ENCODE assay signal across 1 cellular context in the genomic region with DNA sequence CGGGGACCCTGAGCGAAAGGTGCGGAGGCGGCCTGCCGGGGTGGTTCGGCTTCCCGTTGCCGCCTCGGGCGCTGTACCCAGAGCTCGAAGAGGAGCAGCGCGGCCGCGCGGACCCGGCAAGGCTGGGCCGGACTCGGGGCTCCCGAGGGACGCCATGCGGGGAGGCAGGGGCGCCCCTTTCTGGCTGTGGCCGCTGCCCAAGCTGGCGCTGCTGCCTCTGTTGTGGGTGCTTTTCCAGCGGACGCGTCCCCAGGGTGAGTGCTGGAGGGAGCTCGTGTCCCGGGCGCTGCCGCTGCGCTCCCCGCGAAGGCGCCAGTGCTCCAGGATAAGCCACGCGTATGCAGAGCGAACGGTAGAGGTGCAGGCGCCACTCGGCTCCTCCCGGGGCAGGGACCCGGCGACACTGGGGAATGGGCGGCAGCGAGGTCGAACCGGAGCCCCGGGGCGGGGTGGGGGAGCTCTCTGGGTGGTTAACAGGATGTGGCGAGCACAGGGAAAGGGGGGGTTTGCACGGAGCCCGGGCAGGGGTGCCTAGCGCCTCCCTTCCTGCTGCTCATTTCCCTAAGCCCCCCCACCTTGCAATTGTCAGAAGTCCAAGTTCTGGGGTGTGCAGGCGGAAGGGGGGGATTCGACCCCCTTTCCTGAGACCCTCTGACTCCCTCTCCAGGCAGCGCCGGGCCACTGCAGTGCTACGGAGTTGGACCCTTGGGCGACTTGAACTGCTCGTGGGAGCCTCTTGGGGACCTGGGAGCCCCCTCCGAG.
TF ChIP-seq lines count a peak whose summit lies in the region.

IL27RA (plus strand) TSS at position 44 of the 762 bp plus-strand sequence; CDS start at position 155, 111 bp downstream.

TF ChIP-seq in K562, 482 proteins besides CTCF, POLR2A, EP300 and RAD21 (continued from another document and continues in another):
- TF ChIP-seq ZNF263 (CRISPR knock-in tag; IDR thresholded peaks at IDR 0.05; ENCODE audit: borderline replicate concordance), result no peak; the same call in 1 of the 2 replicates
- no peak for TF ChIP-seq REST (CRISPR knock-in tag; IDR thresholded peaks at IDR 0.05; ENCODE audit: low read depth)
- no peak for TF ChIP-seq FOXA1 (IDR thresholded peaks at IDR 0.05; ENCODE audit: borderline replicate concordance)
- no peak; the same call in 1 of the 2 replicates for TF ChIP-seq ZNF274 (IDR thresholded peaks at IDR 0.05; ENCODE audit: borderline replicate concordance, low read depth, low read length)
- no peak for TF ChIP-seq ZSCAN29 (IDR thresholded peaks at IDR 0.05)
- no peak for TF ChIP-seq CGGBP1 (CRISPR knock-in tag; IDR thresholded peaks at IDR 0.05)
- no peak for TF ChIP-seq EZH2 (IDR thresholded peaks at IDR 0.05; ENCODE audit: borderline replicate concordance, low read depth, low read length)
- no peak for TF ChIP-seq TCFL5 (CRISPR knock-in tag; conservative IDR thresholded peaks at IDR 0.05)
- TF ChIP-seq MLX (CRISPR knock-in tag; conservative IDR thresholded peaks at IDR 0.05), result no peak
- peak; percentile 34; the same call in 1 of the 2 replicates for TF ChIP-seq BCOR (IDR thresholded peaks at IDR 0.05)
- no peak for TF ChIP-seq IFI16 (CRISPR knock-in tag; IDR thresholded peaks at IDR 0.05)
- no peak for TF ChIP-seq CHD4 (IDR thresholded peaks at IDR 0.05; ENCODE audit: insufficient read depth, insufficient replicate concordance, low read depth, low read length, poor library complexity, severe bottlenecking)
- no peak; the same call in 1 of the 2 replicates for TF ChIP-seq POLR2AphosphoS5 (IDR thresholded peaks at IDR 0.05; ENCODE audit: control insufficient read depth, insufficient read depth, low read depth, low read length)
- no peak for TF ChIP-seq KLF16 (IDR thresholded peaks at IDR 0.05)
- peak in 1 of 2 experiments; percentile 77; a peak in 1 of 4 replicates for TF ChIP-seq KDM4B (IDR thresholded peaks at IDR 0.05; ENCODE audit: borderline replicate concordance in 2 of 2, low read depth in 1 of 2)
- no peak for TF ChIP-seq MED1 (CRISPR knock-in tag; IDR thresholded peaks at IDR 0.05; ENCODE audit: borderline replicate concordance)
- TF ChIP-seq, protein P1, sequence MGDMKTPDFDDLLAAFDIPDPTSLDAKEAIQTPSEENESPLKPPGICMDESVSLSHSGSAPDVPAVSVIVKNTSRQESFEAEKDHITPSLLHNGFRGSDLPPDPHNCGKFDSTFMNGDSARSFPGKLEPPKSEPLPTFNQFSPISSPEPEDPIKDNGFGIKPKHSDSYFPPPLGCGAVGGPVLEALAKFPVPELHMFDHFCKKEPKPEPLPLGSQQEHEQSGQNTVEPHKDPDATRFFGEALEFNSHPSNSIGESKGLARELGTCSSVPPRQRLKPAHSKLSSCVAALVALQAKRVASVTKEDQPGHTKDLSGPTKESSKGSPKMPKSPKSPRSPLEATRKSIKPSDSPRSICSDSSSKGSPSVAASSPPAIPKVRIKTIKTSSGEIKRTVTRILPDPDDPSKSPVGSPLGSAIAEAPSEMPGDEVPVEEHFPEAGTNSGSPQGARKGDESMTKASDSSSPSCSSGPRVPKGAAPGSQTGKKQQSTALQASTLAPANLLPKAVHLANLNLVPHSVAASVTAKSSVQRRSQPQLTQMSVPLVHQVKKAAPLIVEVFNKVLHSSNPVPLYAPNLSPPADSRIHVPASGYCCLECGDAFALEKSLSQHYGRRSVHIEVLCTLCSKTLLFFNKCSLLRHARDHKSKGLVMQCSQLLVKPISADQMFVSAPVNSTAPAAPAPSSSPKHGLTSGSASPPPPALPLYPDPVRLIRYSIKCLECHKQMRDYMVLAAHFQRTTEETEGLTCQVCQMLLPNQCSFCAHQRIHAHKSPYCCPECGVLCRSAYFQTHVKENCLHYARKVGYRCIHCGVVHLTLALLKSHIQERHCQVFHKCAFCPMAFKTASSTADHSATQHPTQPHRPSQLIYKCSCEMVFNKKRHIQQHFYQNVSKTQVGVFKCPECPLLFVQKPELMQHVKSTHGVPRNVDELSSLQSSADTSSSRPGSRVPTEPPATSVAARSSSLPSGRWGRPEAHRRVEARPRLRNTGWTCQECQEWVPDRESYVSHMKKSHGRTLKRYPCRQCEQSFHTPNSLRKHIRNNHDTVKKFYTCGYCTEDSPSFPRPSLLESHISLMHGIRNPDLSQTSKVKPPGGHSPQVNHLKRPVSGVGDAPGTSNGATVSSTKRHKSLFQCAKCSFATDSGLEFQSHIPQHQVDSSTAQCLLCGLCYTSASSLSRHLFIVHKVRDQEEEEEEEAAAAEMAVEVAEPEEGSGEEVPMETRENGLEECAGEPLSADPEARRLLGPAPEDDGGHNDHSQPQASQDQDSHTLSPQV (IDR thresholded peaks at IDR 0.05), result peak; percentile 77; the same call in 1 of the 2 replicates
- no peak for TF ChIP-seq SAFB (IDR thresholded peaks at IDR 0.05; ENCODE audit: borderline replicate concordance, low read depth, low read length)
- TF ChIP-seq ZBTB33 (CRISPR knock-in tag; IDR thresholded peaks at IDR 0.05), result peak; percentile 19; the same call in 1 of the 2 replicates
- TF ChIP-seq ARID3B (CRISPR knock-in tag; IDR thresholded peaks at IDR 0.05; ENCODE audit: borderline replicate concordance), result no peak
- no peak for TF ChIP-seq PHF21A (IDR thresholded peaks at IDR 0.05; ENCODE audit: borderline replicate concordance, low read depth)
- TF ChIP-seq CHD2 (IDR thresholded peaks at IDR 0.05; ENCODE audit: low read depth, low read length), result no peak
- no peak for TF ChIP-seq TRIM24 (IDR thresholded peaks at IDR 0.05)
- TF ChIP-seq HNRNPL (IDR thresholded peaks at IDR 0.05; ENCODE audit: low read depth, low read length), result peak; percentile 64; the same call in 1 of the 2 replicates
- TF ChIP-seq, protein P2, sequence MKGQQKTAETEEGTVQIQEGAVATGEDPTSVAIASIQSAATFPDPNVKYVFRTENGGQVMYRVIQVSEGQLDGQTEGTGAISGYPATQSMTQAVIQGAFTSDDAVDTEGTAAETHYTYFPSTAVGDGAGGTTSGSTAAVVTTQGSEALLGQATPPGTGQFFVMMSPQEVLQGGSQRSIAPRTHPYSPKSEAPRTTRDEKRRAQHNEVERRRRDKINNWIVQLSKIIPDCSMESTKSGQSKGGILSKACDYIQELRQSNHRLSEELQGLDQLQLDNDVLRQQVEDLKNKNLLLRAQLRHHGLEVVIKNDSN (CRISPR knock-in tag; IDR thresholded peaks at IDR 0.05), result no peak
- peak; percentile 36; the same call in 1 of the 2 replicates for TF ChIP-seq KDM2B (CRISPR knock-in tag; IDR thresholded peaks at IDR 0.05)
- TF ChIP-seq RBM34 (IDR thresholded peaks at IDR 0.05; ENCODE audit: borderline replicate concordance, insufficient read depth, low read length), result peak; percentile 77; the same call in 1 of the 2 replicates
- peak; percentile 33 to 46; a peak in 3 of 4 replicates for TF ChIP-seq NRF1 (conservative IDR thresholded peaks at IDR 0.05 in 1 of 2, IDR thresholded peaks at IDR 0.05 in 1 of 2)
- no peak for TF ChIP-seq NR2C2 (CRISPR knock-in tag; IDR thresholded peaks at IDR 0.05)
- peak; percentile 49; the same call in 1 of the 2 replicates for TF ChIP-seq NR2C2 (tag; IDR thresholded peaks at IDR 0.05)
- no peak for TF ChIP-seq ZNF76 (CRISPR knock-in tag; IDR thresholded peaks at IDR 0.05; ENCODE audit: borderline replicate concordance)
- TF ChIP-seq PRMT5 (CRISPR knock-in tag; IDR thresholded peaks at IDR 0.05), result no peak
- TF ChIP-seq RBM15 (IDR thresholded peaks at IDR 0.05; ENCODE audit: insufficient read depth, low read length), result no peak
- no peak for TF ChIP-seq BRF1 (IDR thresholded peaks at IDR 0.05; ENCODE audit: borderline replicate concordance, extremely low read depth, insufficient read length)
- TF ChIP-seq, protein P3, sequence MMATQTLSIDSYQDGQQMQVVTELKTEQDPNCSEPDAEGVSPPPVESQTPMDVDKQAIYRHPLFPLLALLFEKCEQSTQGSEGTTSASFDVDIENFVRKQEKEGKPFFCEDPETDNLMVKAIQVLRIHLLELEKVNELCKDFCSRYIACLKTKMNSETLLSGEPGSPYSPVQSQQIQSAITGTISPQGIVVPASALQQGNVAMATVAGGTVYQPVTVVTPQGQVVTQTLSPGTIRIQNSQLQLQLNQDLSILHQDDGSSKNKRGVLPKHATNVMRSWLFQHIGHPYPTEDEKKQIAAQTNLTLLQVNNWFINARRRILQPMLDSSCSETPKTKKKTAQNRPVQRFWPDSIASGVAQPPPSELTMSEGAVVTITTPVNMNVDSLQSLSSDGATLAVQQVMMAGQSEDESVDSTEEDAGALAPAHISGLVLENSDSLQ (IDR thresholded peaks at IDR 0.05), result no peak
- peak; percentile 37 for TF ChIP-seq JUND (IDR thresholded peaks at IDR 0.05; ENCODE audit: borderline replicate concordance, low read depth, low read length)
- no peak for TF ChIP-seq JUND (tag; IDR thresholded peaks at IDR 0.05; ENCODE audit: borderline replicate concordance, low read depth, low read length)
- TF ChIP-seq, protein P4, sequence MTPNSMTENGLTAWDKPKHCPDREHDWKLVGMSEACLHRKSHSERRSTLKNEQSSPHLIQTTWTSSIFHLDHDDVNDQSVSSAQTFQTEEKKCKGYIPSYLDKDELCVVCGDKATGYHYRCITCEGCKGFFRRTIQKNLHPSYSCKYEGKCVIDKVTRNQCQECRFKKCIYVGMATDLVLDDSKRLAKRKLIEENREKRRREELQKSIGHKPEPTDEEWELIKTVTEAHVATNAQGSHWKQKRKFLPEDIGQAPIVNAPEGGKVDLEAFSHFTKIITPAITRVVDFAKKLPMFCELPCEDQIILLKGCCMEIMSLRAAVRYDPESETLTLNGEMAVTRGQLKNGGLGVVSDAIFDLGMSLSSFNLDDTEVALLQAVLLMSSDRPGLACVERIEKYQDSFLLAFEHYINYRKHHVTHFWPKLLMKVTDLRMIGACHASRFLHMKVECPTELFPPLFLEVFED (CRISPR knock-in tag; conservative IDR thresholded peaks at IDR 0.05), result no peak
- no peak; the same call in 1 of the 2 replicates for TF ChIP-seq HDAC2 (IDR thresholded peaks at IDR 0.05)
- TF ChIP-seq CBFA2T2 (conservative IDR thresholded peaks at IDR 0.05), result no peak
